7 cellular contexts compared by ENCODE assay signal in genomic region chr9:27888661-27889295, GRCh38.
A peak's percentile ranks its signal among the peaks of the same experiment; 100 is the strongest.
DNase-seq lines count a peak whose midpoint lies in the region; ATAC-seq and TF ChIP-seq lines count a peak whose summit lies in the region.

No MANE protein-coding gene starts in this region.

- no peaks in the 10 kb centered on the region for H3K9me3 ChIP-seq in right cardiac atrium (ENCODE audit: control insufficient read depth, low read length)

- no peaks in the 10 kb centered on the region for H3K4me1 ChIP-seq in right cardiac atrium (ENCODE audit: control insufficient read depth, insufficient read depth, low read length)

- ATAC-seq in GM19467 (IDR thresholded peaks at IDR 0.05; ENCODE audit: unreplicated experiment) (peak; percentile 96), HG03432 (IDR thresholded peaks at IDR 0.05; ENCODE audit: unreplicated experiment) (peak; percentile 96), right cardiac atrium (no peak)
- ATAC-seq in stimulated activated naive CD8-positive, alpha-beta T cell treated with anti-CD3 and anti-CD28 coated beads, Interleukin-15, Interleukin-2, amounts not matched to agents 100 U/mL and 50 U/mL, for 24 hours, result peak; percentile 49

- peak; percentile 98 for TF ChIP-seq CTCF in GM12873 (IDR thresholded peaks at IDR 0.05; ENCODE audit: insufficient read depth, low read depth, low read length, missing control alignments)

- no peak overlapping the region for H3K27ac ChIP-seq in right cardiac atrium (ENCODE audit: low read length)

- H3K4me3 ChIP-seq in right cardiac atrium (ENCODE audit: low read length), result no peak overlapping the region

- H3K27me3 ChIP-seq in right cardiac atrium (ENCODE audit: control insufficient read depth, insufficient read depth), result no peaks in the 10 kb centered on the region

- intact Hi-C loops in right cardiac atrium (cut with DNase I), result no loop called here

- WGBS in right cardiac atrium, result 88% methylated on average over 2 of the region's 2 CpGs

- DNase-seq in activated CD4-positive, alpha-beta T cell treated with anti-CD3 and anti-CD28 coated beads for 48 hours, result peak; percentile 74
- DNase-seq in right cardiac atrium (peak in 2 of 3 donors; percentile 33 to 40), NCI-H226 (no peak)
- DNase-seq in stimulated activated naive CD8-positive, alpha-beta T cell treated with anti-CD3 and anti-CD28 coated beads, Interleukin-15, Interleukin-2, amounts not matched to agents 100 U/mL and 50 U/mL, for 24 hours, result peak; percentile 68

Comparison
In these comparisons a context has a peak if more than half of its experiments do, and no peak if none do; other contexts are left out.
1. ATAC-seq: peak in GM19467 (single experiment), HG03432 (single experiment) and stimulated activated naive CD8-positive, alpha-beta T cell treated with anti-CD3 and anti-CD28 coated beads, Interleukin-15, Interleukin-2, amounts not matched to agents 100 U/mL and 50 U/mL, for 24 hours (single experiment); none in right cardiac atrium (0 of 2).